In genomic region chr22:39658806-39659463, GRCh38 we compare ENCODE assay signal across 27 cellular contexts.
DNase-seq lines count a peak whose midpoint lies in the region; ATAC-seq, FAIRE-seq and TF ChIP-seq lines count a peak whose summit lies in the region.
"Had no signal": no experiment of that assay in that cellular context is flagged by ENCODE, and none has a peak within 500 bp of the region (broad histone marks: within the 10 kb centered on the region; RNA-seq: fewer than 3 reads in every experiment).

No MANE protein-coding gene starts in this region.

- H3K4me1 ChIP-seq in CD4-positive, CD25-positive, alpha-beta regulatory T cell (ENCODE audit: control insufficient read depth, insufficient read depth, low read length, poor library complexity, severe bottlenecking): peaks cover 41% of the 10 kb centered on the region
- peaks cover 0 to 17% (median 14%) of the 10 kb centered on the region in 4 experiments; a peak in 6 of 7 replicates for H3K4me1 ChIP-seq in H1 (replicated peaks in 1 of 4; ENCODE audit: control insufficient read depth in 3 of 4, insufficient read depth in 4 of 4, low read length in 3 of 4)
- H3K4me1 ChIP-seq in esophagus muscularis mucosa: peaks cover 8 to 21% (median 19%) of the 10 kb centered on the region in 4 donors

- TF ChIP-seq RAD21 in H1 (IDR thresholded peaks at IDR 0.05 in 1 of 2, conservative IDR thresholded peaks at IDR 0.05 in 1 of 2; ENCODE audit: low read depth in 2 of 2, low read length in 2 of 2): no peak

- TF ChIP-seq POLR2A in H1 (IDR thresholded peaks at IDR 0.05; ENCODE audit: control extremely low read depth in 1 of 2, low read depth in 2 of 2, low read length in 2 of 2) (no peak), esophagus muscularis mucosa (IDR thresholded peaks at IDR 0.05; ENCODE audit: low read depth) (no peak)

- CTCF ChIA-PET in activated CD8-positive, alpha-beta memory T cell treated with anti-CD3 and anti-CD28 coated beads, Interleukin-2, amount 10 ng/mL, durations not matched to agents 7 days and 5 days (lab: Charles Lee): interaction anchor here (1.2 kb wide), 1 partner anchor 33 kb away, joined by 4 read pairs; no protein-coding TSS in a partner anchor
- CTCF ChIA-PET in activated CD4-positive, alpha-beta memory T cell treated with anti-CD3 and anti-CD28 coated beads for 36 hours (lab: Charles Lee): no interaction called here
- CTCF ChIA-PET in H1 (lab: Charles Lee; ENCODE audit: partially characterized antibody): interaction anchor here (2.7 kb wide), 1 partner anchor 9 kb away, joined by 8 read pairs; no protein-coding TSS in a partner anchor

- TF ChIP-seq EP300 in H1 (IDR thresholded peaks at IDR 0.05; ENCODE audit: borderline replicate concordance in 1 of 2, low read depth in 2 of 2, low read length in 2 of 2) (no peak), esophagus muscularis mucosa (IDR thresholded peaks at IDR 0.05) (no peak)

- H3K27me3 ChIP-seq in CD4-positive, CD25-positive, alpha-beta regulatory T cell (ENCODE audit: control insufficient read depth, insufficient read depth, low read length): no peaks in the 10 kb centered on the region
- H3K27me3 ChIP-seq in H1 (replicated peaks in 1 of 4; ENCODE audit: control insufficient read depth in 3 of 4, extremely low read depth in 1 of 4, insufficient read depth in 3 of 4, low read length in 3 of 4) (peaks cover 8 to 27% (median 21%) of the 10 kb centered on the region in 4 experiments), esophagus muscularis mucosa (peaks cover 7 to 95% (median 33%) of the 10 kb centered on the region in 4 donors)

- H3K4ac ChIP-seq in H1 (replicated peaks; ENCODE audit: insufficient read length, low read depth, low read length): no peak overlapping the region

- H3K4me2 ChIP-seq in H1 (ENCODE audit: insufficient read depth in 1 of 2, low read depth in 2 of 2, low read length in 2 of 2): no peak overlapping the region
- H3K4me2 ChIP-seq: A549 had no signal

- H3K23ac ChIP-seq in H1 (ENCODE audit: insufficient read length): no peak overlapping the region

- POLR2A ChIA-PET in activated CD4-positive, alpha-beta memory T cell treated with anti-CD3 and anti-CD28 coated beads for 36 hours (lab: Charles Lee): no interaction called here
- POLR2A ChIA-PET in H1 (lab: Charles Lee; ENCODE audit: partially characterized antibody): no interaction called here

- H2BK20ac ChIP-seq in H1 (ENCODE audit: low read length): no peak overlapping the region

- no peaks in the 10 kb centered on the region for H3K36me3 Mint-ChIP-seq in activated CD8-positive, alpha-beta memory T cell treated with anti-CD3 and anti-CD28 coated beads, Interleukin-2, amount 10 ng/mL, durations not matched to agents 7 days and 5 days
- H3K36me3 Mint-ChIP-seq in CD4-positive, CD25-positive, alpha-beta regulatory T cell: peaks cover 8% of the 10 kb centered on the region
- no peaks in the 10 kb centered on the region for H3K36me3 Mint-ChIP-seq in activated CD4-positive, alpha-beta memory T cell treated with anti-CD3 and anti-CD28 coated beads for 36 hours
- H3K36me3 Mint-ChIP-seq: natural killer cell had no signal

- no peaks in the 10 kb centered on the region for H3K79me1 ChIP-seq in H1 (ENCODE audit: low read depth, low read length)

- no peak overlapping the region for H2AFZ ChIP-seq in H1 (ENCODE audit: low read length)
- H2AFZ ChIP-seq: PC-9 had no signal

- H3K56ac ChIP-seq in H1 (replicated peaks; ENCODE audit: insufficient read length, low read depth, low read length): no peak overlapping the region

- WGBS in H1 (ENCODE audit: extremely low coverage in 1 of 2, insufficient coverage in 1 of 2, insufficient read length in 1 of 2, insufficient replicate concordance in 2 of 2, low coverage in 1 of 2, low lambda C conversion rate in 2 of 2, missing lambda C conversion rate in 1 of 2), 2 experiments: 95% methylated on average over 15 of the region's 18 CpGs; no CpG with 5 or more reads in 1 of the 2 experiments
- WGBS in esophagus muscularis mucosa: 89% methylated on average over 18 of the region's 18 CpGs

- H3K18ac ChIP-seq in H1 (ENCODE audit: extremely low read depth, low read length): no peak overlapping the region

- H3K27me3 Mint-ChIP-seq in activated CD8-positive, alpha-beta memory T cell treated with anti-CD3 and anti-CD28 coated beads, Interleukin-2, amount 10 ng/mL, durations not matched to agents 7 days and 5 days: peaks cover 16% of the 10 kb centered on the region
- peaks cover 10% of the 10 kb centered on the region for H3K27me3 Mint-ChIP-seq in CD4-positive, CD25-positive, alpha-beta regulatory T cell
- H3K27me3 Mint-ChIP-seq in activated CD4-positive, alpha-beta memory T cell treated with anti-CD3 and anti-CD28 coated beads for 36 hours: no peaks in the 10 kb centered on the region

- H3K14ac ChIP-seq in H1 (ENCODE audit: insufficient read length): no peak overlapping the region

- H4K91ac ChIP-seq in H1 (replicated peaks; ENCODE audit: insufficient read length, low read length): no peak overlapping the region

- H3K4me3 Mint-ChIP-seq in activated CD8-positive, alpha-beta memory T cell treated with anti-CD3 and anti-CD28 coated beads, Interleukin-2, amount 10 ng/mL, durations not matched to agents 7 days and 5 days: peak overlapping the region; percentile 56
- peak overlapping the region; percentile 58 to 88 (median 72) for H3K4me3 Mint-ChIP-seq in CD4-positive, CD25-positive, alpha-beta regulatory T cell
- H3K4me3 Mint-ChIP-seq in activated CD4-positive, alpha-beta memory T cell treated with anti-CD3 and anti-CD28 coated beads for 36 hours: peak overlapping the region; percentile 24
- H3K4me3 Mint-ChIP-seq: activated B cell treated with CpG ODN at 0.5 μM for 24 hours; H9; natural killer cell; stimulated activated naive CD8-positive, alpha-beta T cell treated with anti-CD3 and anti-CD28 coated beads, Interleukin-15, Interleukin-2, amounts not matched to agents 100 ng/mL and 50 ng/mL, for 24 hours had no signal

- no peak overlapping the region for H2BK120ac ChIP-seq in H1 (replicated peaks; ENCODE audit: low read depth, low read length)

- no peak overlapping the region for H4K5ac ChIP-seq in H1 (ENCODE audit: insufficient read length, low read depth, low read length)

- H3K23me2 ChIP-seq in H1 (ENCODE audit: low read depth, low read length): peaks cover 6% of the 10 kb centered on the region; the same call in 1 of the 2 replicates

- H3K4me3 ChIP-seq in CD4-positive, CD25-positive, alpha-beta regulatory T cell (ENCODE audit: low read depth, low read length): peak overlapping the region; percentile 66
- H3K4me3 ChIP-seq in H1 (ENCODE audit: extremely low read depth in 1 of 4, insufficient read depth in 2 of 4, low read depth in 3 of 4, low read length in 4 of 4) (no peak overlapping the region), esophagus muscularis mucosa (no peak overlapping the region)
- H3K4me3 ChIP-seq: A549, PC-9 had no signal

- H4K20me1 ChIP-seq in H1 (replicated peaks in 1 of 2; ENCODE audit: control insufficient read depth in 1 of 2, insufficient read depth in 2 of 2, low read length in 2 of 2): peaks cover 0 to 4% of the 10 kb centered on the region in 2 experiments

- peaks cover 32% of the 10 kb centered on the region for H3K4me1 Mint-ChIP-seq in activated CD8-positive, alpha-beta memory T cell treated with anti-CD3 and anti-CD28 coated beads, Interleukin-2, amount 10 ng/mL, durations not matched to agents 7 days and 5 days
- peaks cover 0 to 73% (median 25%) of the 10 kb centered on the region in 4 donors for H3K4me1 Mint-ChIP-seq in CD4-positive, CD25-positive, alpha-beta regulatory T cell
- peaks cover 51% of the 10 kb centered on the region for H3K4me1 Mint-ChIP-seq in activated CD4-positive, alpha-beta memory T cell treated with anti-CD3 and anti-CD28 coated beads for 36 hours (ENCODE audit: low read depth)

- H3K36me3 ChIP-seq in CD4-positive, CD25-positive, alpha-beta regulatory T cell (ENCODE audit: control insufficient read depth, insufficient read depth, low read length): no peaks in the 10 kb centered on the region
- H3K36me3 ChIP-seq in H1 (ENCODE audit: control insufficient read depth in 2 of 4, insufficient read depth in 4 of 4, low read length in 3 of 4): no peaks in the 10 kb centered on the region
- no peaks in the 10 kb centered on the region for H3K36me3 ChIP-seq in esophagus muscularis mucosa

- FAIRE-seq in H1 (lab: Jason Lieb, UNC): no peak
- FAIRE-seq: A549, bronchial epithelial cell, colon, GM18507, keratinocyte had no signal

- H2BK5ac ChIP-seq in H1 (ENCODE audit: low read depth, low read length): no peak overlapping the region

- no peak for ATAC-seq in activated CD8-positive, alpha-beta memory T cell treated with anti-CD3 and anti-CD28 coated beads, Interleukin-2, amount 10 ng/mL, durations not matched to agents 7 days and 5 days
- ATAC-seq in CD4-positive, CD25-positive, alpha-beta regulatory T cell (ENCODE audit: low read depth in 2 of 2): no peak
- no peak for ATAC-seq in HG02571 (IDR thresholded peaks at IDR 0.05; ENCODE audit: unreplicated experiment)
- ATAC-seq: A549, natural killer cell had no signal

- intact Hi-C loops in activated CD4-positive, alpha-beta memory T cell treated with anti-CD3 and anti-CD28 coated beads for 36 hours (cut with micrococcal nuclease): no loop called here
- intact Hi-C loops in esophagus muscularis mucosa (cut with DNase I): no loop called here

- H2BK15ac ChIP-seq in H1 (ENCODE audit: low read length): no peak overlapping the region

- H3K9me3 ChIP-seq in CD4-positive, CD25-positive, alpha-beta regulatory T cell (ENCODE audit: control insufficient read depth in 2 of 2, low read length in 2 of 2): no peaks in the 10 kb centered on the region
- H3K9me3 ChIP-seq in H1 (ENCODE audit: insufficient read depth in 2 of 2, low read depth in 1 of 2, low read length in 1 of 2) (no peaks in the 10 kb centered on the region), esophagus muscularis mucosa (no peaks in the 10 kb centered on the region)
- H3K9me3 ChIP-seq: A549 had no signal

- no peaks in the 10 kb centered on the region for H3K79me2 ChIP-seq in H1 (ENCODE audit: control insufficient read depth in 1 of 2, insufficient read depth in 2 of 2, low read length in 2 of 2)

- H3K9me3 Mint-ChIP-seq in activated CD8-positive, alpha-beta memory T cell treated with anti-CD3 and anti-CD28 coated beads, Interleukin-2, amount 10 ng/mL, durations not matched to agents 7 days and 5 days (ENCODE audit: low read depth): no peaks in the 10 kb centered on the region
- H3K9me3 Mint-ChIP-seq in CD4-positive, CD25-positive, alpha-beta regulatory T cell: peaks cover 0 to 2% (median 0%) of the 10 kb centered on the region in 7 donors
- no peaks in the 10 kb centered on the region for H3K9me3 Mint-ChIP-seq in activated CD4-positive, alpha-beta memory T cell treated with anti-CD3 and anti-CD28 coated beads for 36 hours
- H3K9me3 Mint-ChIP-seq: activated B cell treated with CpG ODN at 0.5 μM for 24 hours; H9; natural killer cell; stimulated activated naive CD8-positive, alpha-beta T cell treated with anti-CD3 and anti-CD28 coated beads, Interleukin-15, Interleukin-2, amounts not matched to agents 100 ng/mL and 50 ng/mL, for 24 hours had no signal

- DNase-seq in activated CD8-positive, alpha-beta memory T cell treated with anti-CD3 and anti-CD28 coated beads, Interleukin-2, amount 10 ng/mL, durations not matched to agents 7 days and 5 days: no peak
- DNase-seq in activated CD8-positive, alpha-beta memory T cell treated with anti-CD3 and anti-CD28 coated beads for 24 hours: no peak
- no peak for DNase-seq in CD4-positive, CD25-positive, alpha-beta regulatory T cell
- DNase-seq in activated CD4-positive, alpha-beta memory T cell treated with anti-CD3 and anti-CD28 coated beads for 36 hours: peak; percentile 44
- no peak for DNase-seq in H1 (ENCODE audit: low read depth in 1 of 2, low spot score in 2 of 2)
- DNase-seq in EL: no peak
- DNase-seq in esophagus muscularis mucosa (ENCODE audit: extremely low spot score): no peak
- DNase-seq: activated B cell treated with CpG ODN at 0.5 μM for 24 hours; AML-193; anterior cingulate cortex; erythroblast; H9; midbrain; natural killer cell; NCI-H1105 treated with DMSO at 0.1 percent for 48 hours; NCI-H1930; NCI-H524; NK-92 treated with Interleukin-12 subunit alpha and Interleukin-12 subunit beta, amount 100 ng/mL, for 24 hours; Right ventricle myocardium superior had no signal

- peak overlapping the region; percentile 14 for H3K27ac Mint-ChIP-seq in activated CD8-positive, alpha-beta memory T cell treated with anti-CD3 and anti-CD28 coated beads, Interleukin-2, amount 10 ng/mL, durations not matched to agents 7 days and 5 days
- peak overlapping the region; percentile 50 to 93 (median 93) for H3K27ac Mint-ChIP-seq in CD4-positive, CD25-positive, alpha-beta regulatory T cell
- peak overlapping the region; percentile 66 for H3K27ac Mint-ChIP-seq in activated CD4-positive, alpha-beta memory T cell treated with anti-CD3 and anti-CD28 coated beads for 36 hours
- H3K27ac Mint-ChIP-seq: activated B cell treated with CpG ODN at 0.5 μM for 24 hours; natural killer cell; stimulated activated naive CD8-positive, alpha-beta T cell treated with anti-CD3 and anti-CD28 coated beads, Interleukin-15, Interleukin-2, amounts not matched to agents 100 ng/mL and 50 ng/mL, for 24 hours had no signal

- no peak overlapping the region for H4K8ac ChIP-seq in H1 (ENCODE audit: extremely low read depth, insufficient read depth, low read length)

- no peak overlapping the region for H2BK12ac ChIP-seq in H1 (ENCODE audit: low read depth, low read length)

- no peak for TF ChIP-seq CTCF in H1 (IDR thresholded peaks at IDR 0.05; ENCODE audit: control extremely low read depth in 1 of 3, insufficient read depth in 1 of 3, low read depth in 1 of 3, low read length in 3 of 3)
- no peak for TF ChIP-seq CTCF in esophagus muscularis mucosa (IDR thresholded peaks at IDR 0.05)

- H3K9ac ChIP-seq in H1 (replicated peaks in 1 of 4; ENCODE audit: extremely low read depth in 1 of 4, low read depth in 3 of 4, low read length in 3 of 4): no peak overlapping the region

- no peak overlapping the region for H3K27ac ChIP-seq in CD4-positive, CD25-positive, alpha-beta regulatory T cell (ENCODE audit: insufficient read depth, low read length, poor library complexity, severe bottlenecking)
- H3K27ac ChIP-seq in H1 (ENCODE audit: low read depth, low read length) (no peak overlapping the region), esophagus muscularis mucosa (replicated peaks in 1 of 4) (no peak overlapping the region)
- H3K27ac ChIP-seq: A549, PC-9 had no signal

- peak overlapping the region; percentile 5; the same call in 1 of the 2 replicates for H2AK5ac ChIP-seq in H1 (ENCODE audit: low read depth, low read length)

Comparison
In these comparisons a context has a peak if more than half of its experiments do, and no peak if none do; other contexts are left out.
1. H3K27ac Mint-ChIP-seq: peak in every context shown above with its lines; median percentile 93 in CD4-positive, CD25-positive, alpha-beta regulatory T cell; 66 in activated CD4-positive, alpha-beta memory T cell treated with anti-CD3 and anti-CD28 coated beads for 36 hours; 14 in activated CD8-positive, alpha-beta memory T cell treated with anti-CD3 and anti-CD28 coated beads, Interleukin-2, amount 10 ng/mL, durations not matched to agents 7 days and 5 days.